In genomic region chr17:17509601-17510425, GRCh38 we compare ENCODE assay signal across 26 cellular contexts. TPM values are rescaled to one million over a fixed set of nuclear protein-coding genes. Genes with fewer than 3 reads are reported as not detected.
A peak's percentile ranks its signal among the peaks of the same experiment; 100 is the strongest.
DNase-seq lines count a peak whose midpoint lies in the region; ATAC-seq, FAIRE-seq and TF ChIP-seq lines count a peak whose summit lies in the region.
"Had no signal": no experiment of that assay in that cellular context is flagged by ENCODE, and none has a peak within 500 bp of the region (broad histone marks: within the 10 kb centered on the region; RNA-seq: fewer than 3 reads in every experiment).

No MANE protein-coding gene starts in this region.

- H3K27me3 ChIP-seq in BLaER1 treated with 17β-estradiol and CSF1 and Interleukin-3, amounts not matched to agents 10 nM and 100 nM: no peaks in the 10 kb centered on the region
- H3K27me3 ChIP-seq in HL-60 (ENCODE audit: insufficient read depth, poor library complexity, severe bottlenecking) (no peaks in the 10 kb centered on the region), K562 (ENCODE audit: control insufficient read depth in 2 of 2, insufficient read depth in 2 of 2, low read length in 2 of 2) (no peaks in the 10 kb centered on the region)
- H3K27me3 ChIP-seq: brain microvascular endothelial cell, left lung, ovary, sigmoid colon, tibial nerve had no signal

- no peaks in the 10 kb centered on the region for H3K36me3 ChIP-seq in BLaER1 treated with 17β-estradiol and CSF1 and Interleukin-3, amounts not matched to agents 10 nM and 100 nM
- no peaks in the 10 kb centered on the region for H3K36me3 ChIP-seq in K562 (ENCODE audit: control insufficient read depth, insufficient read depth, low read length)
- H3K36me3 ChIP-seq: brain microvascular endothelial cell, left lung, ovary, sigmoid colon had no signal

- H3K9me1 ChIP-seq in K562 (ENCODE audit: control insufficient read depth, insufficient read depth, low read length): peaks cover 7% of the 10 kb centered on the region

- H3K9ac ChIP-seq in BLaER1 treated with 17β-estradiol and CSF1 and Interleukin-3, amounts not matched to agents 10 nM and 100 nM: peak overlapping the region in 6 of 11 experiments; percentile 23 to 66 (median 53); a peak in 10 of 22 replicates
- peak overlapping the region in 1 of 2 experiments; percentile 65; a peak in 2 of 4 replicates for H3K9ac ChIP-seq in K562 (ENCODE audit: insufficient read depth in 1 of 2, low read depth in 2 of 2, low read length in 2 of 2)

- 60% methylated on average over 13 of the region's 21 CpGs for WGBS in K562 (ENCODE audit: insufficient coverage, low coverage, missing lambda C conversion rate)

- no peaks in the 10 kb centered on the region for H3K79me2 ChIP-seq in K562 (ENCODE audit: control insufficient read depth, insufficient read depth, low read length)

- peak overlapping the region; percentile 67 to 98 (median 92) for H3K4me2 ChIP-seq in BLaER1 treated with 17β-estradiol and CSF1 and Interleukin-3, amounts not matched to agents 10 nM and 100 nM
- peak overlapping the region; percentile 52 for H3K4me2 ChIP-seq in K562 (ENCODE audit: insufficient read depth, low read length)

- H3K27ac Mint-ChIP-seq in nephron progenitor cell: peak overlapping the region; percentile 71
- H3K27ac Mint-ChIP-seq: activated CD4-positive, alpha-beta memory T cell treated with anti-CD3 and anti-CD28 coated beads, Interleukin-2, amount 10 ng/mL, durations not matched to agents 7 days and 5 days; activated naive CD8-positive, alpha-beta T cell; activated T-cell treated with anti-CD3 and anti-CD28 coated beads, Interleukin-2, amount 50 U/mL, for 72 hours; CD4-positive, alpha-beta T cell had no signal

- H3K27me3 Mint-ChIP-seq in nephron progenitor cell (ENCODE audit: low read depth, poor library complexity): no peaks in the 10 kb centered on the region
- H3K27me3 Mint-ChIP-seq: activated CD4-positive, alpha-beta memory T cell treated with anti-CD3 and anti-CD28 coated beads, Interleukin-2, amount 10 ng/mL, durations not matched to agents 7 days and 5 days; activated naive CD8-positive, alpha-beta T cell; CD4-positive, alpha-beta T cell had no signal

- H3K4me1 ChIP-seq in BLaER1 treated with 17β-estradiol and CSF1 and Interleukin-3, amounts not matched to agents 10 nM and 100 nM: peaks cover 57 to 100% (median 100%) of the 10 kb centered on the region in 10 experiments
- H3K4me1 ChIP-seq in K562 (replicated peaks in 1 of 2; ENCODE audit: control insufficient read depth in 2 of 2, insufficient read depth in 2 of 2, low read length in 2 of 2): peaks cover 14 to 66% of the 10 kb centered on the region in 2 experiments; a peak in 4 of 5 replicates
- H3K4me1 ChIP-seq: left lung, sigmoid colon had no signal

- no peak overlapping the region; the same call in 1 of the 2 replicates for H2AFZ ChIP-seq in K562 (ENCODE audit: low read depth, low read length)

- POLR2A ChIA-PET in K562 (lab: Yijun Ruan, JAX): interaction anchor here (0.7 to 1.4 kb wide), 3 partner anchors 12 to 152 kb away, joined by 5 to 7 read pairs (median 5); no protein-coding TSS in a partner anchor

- H3K36me3 Mint-ChIP-seq in nephron progenitor cell (ENCODE audit: low read depth): no peaks in the 10 kb centered on the region
- H3K36me3 Mint-ChIP-seq: activated naive CD8-positive, alpha-beta T cell had no signal

- peak overlapping the region in 2 of 10 experiments; percentile 8 to 22; a peak in 3 of 20 replicates for H3K4me3 ChIP-seq in BLaER1 treated with 17β-estradiol and CSF1 and Interleukin-3, amounts not matched to agents 10 nM and 100 nM
- H3K4me3 ChIP-seq in HL-60 (replicated peaks; ENCODE audit: insufficient read depth, low read length) (no peak overlapping the region), K562 (no peak overlapping the region)
- H3K4me3 ChIP-seq: left lung, ovary, sigmoid colon, tibial nerve had no signal

- H3K27ac ChIP-seq in BLaER1 treated with 17β-estradiol and CSF1 and Interleukin-3, amounts not matched to agents 10 nM and 100 nM: peak overlapping the region in 9 of 11 experiments; percentile 37 to 84 (median 65); a peak in 17 of 22 replicates
- H3K27ac ChIP-seq in HL-60 (replicated peaks) (peak overlapping the region; percentile 38; the same call in 1 of the 2 replicates), K562 (ENCODE audit: extremely low read depth, low read depth, low read length) (no peak overlapping the region; the same call in 2 of the 3 replicates)
- H3K27ac ChIP-seq: brain microvascular endothelial cell, left lung, ovary, sigmoid colon, tibial nerve had no signal

- H3K4me1 Mint-ChIP-seq in nephron progenitor cell: peaks cover 20% of the 10 kb centered on the region

- no peaks in the 10 kb centered on the region for H3K9me3 Mint-ChIP-seq in nephron progenitor cell
- H3K9me3 Mint-ChIP-seq: activated CD4-positive, alpha-beta memory T cell treated with anti-CD3 and anti-CD28 coated beads, Interleukin-2, amount 10 ng/mL, durations not matched to agents 7 days and 5 days; activated T-cell treated with anti-CD3 and anti-CD28 coated beads, Interleukin-2, amount 50 U/mL, for 72 hours; CD4-positive, alpha-beta T cell had no signal

- CTCF ChIA-PET in K562 (lab: Yijun Ruan, JAX; ENCODE audit: low intra/inter-chr PET ratio): interaction anchor here (0.5 kb wide), 1 partner anchor 25 kb away, joined by 3 read pairs; no protein-coding TSS in a partner anchor

- no peak for TF ChIP-seq RAD21 in K562 (CRISPR knock-in tag; conservative IDR thresholded peaks at IDR 0.05 in 1 of 2, IDR thresholded peaks at IDR 0.05 in 1 of 2)

- H3K4me3 Mint-ChIP-seq in nephron progenitor cell: no peak overlapping the region
- H3K4me3 Mint-ChIP-seq: activated CD4-positive, alpha-beta memory T cell treated with anti-CD3 and anti-CD28 coated beads, Interleukin-2, amount 10 ng/mL, durations not matched to agents 7 days and 5 days; activated naive CD8-positive, alpha-beta T cell; CD4-positive, alpha-beta T cell had no signal

- TF ChIP-seq EP300 in K562 (IDR thresholded peaks at IDR 0.05; ENCODE audit: low read length): no peak

- in situ Hi-C loops in K562 (cut with MboI): loop anchor here (10.0 kb wide), 1 partner anchor 125 kb away; no protein-coding TSS in a partner anchor

- H4K20me1 ChIP-seq in BLaER1 treated with 17β-estradiol and CSF1 and Interleukin-3, amounts not matched to agents 10 nM and 100 nM: peaks cover 0 to 24% (median 0%) of the 10 kb centered on the region in 11 experiments; a peak in 4 of 22 replicates
- H4K20me1 ChIP-seq in K562 (replicated peaks; ENCODE audit: control insufficient read depth, insufficient read depth, low read length): no peaks in the 10 kb centered on the region

- no peak for TF ChIP-seq POLR2A in K562 (conservative IDR thresholded peaks at IDR 0.05)

- TF ChIP-seq CTCF in HL-60 (IDR thresholded peaks at IDR 0.05; ENCODE audit: insufficient read depth, low read length): no peak
- 0 out of 6 replicates have a peak, but pooled peaks of 1 of the 3 experiments have one; percentile 17 for TF ChIP-seq CTCF in K562 (IDR thresholded peaks at IDR 0.05 in 2 of 3, conservative IDR thresholded peaks at IDR 0.05 in 1 of 3; ENCODE audit: insufficient read depth in 2 of 3, low read depth in 1 of 3, low read length in 3 of 3)
- TF ChIP-seq CTCF in nephron progenitor cell (IDR thresholded peaks at IDR 0.05): no peak

- ATAC-seq in K562 (peak; percentile 68), GM21360 (IDR thresholded peaks at IDR 0.05; ENCODE audit: unreplicated experiment) (no peak), GM21390 (IDR thresholded peaks at IDR 0.05; ENCODE audit: unreplicated experiment) (no peak)
- ATAC-seq: left lung had no signal

- DNase-seq in HL-60 (ENCODE audit: low read depth in 1 of 2, low spot score in 1 of 2) (no peak), K562 (ENCODE audit: extremely low read depth in 1 of 4, low spot score in 3 of 4) (peak; percentile 36 to 50 (median 43)), nephron progenitor cell (no peak), NAMALWA (ENCODE audit: low spot score) (no peak), NCI-H82 treated with DMSO at 0.1 percent for 48 hours (lab: John Stamatoyannopoulos, UW; ENCODE audit: unreplicated experiment) (no peak)
- DNase-seq: activated CD4-positive, alpha-beta memory T cell treated with anti-CD3 and anti-CD28 coated beads, Interleukin-2, amount 10 ng/mL, durations not matched to agents 7 days and 5 days; activated CD4-positive, CD25-positive, alpha-beta regulatory T cell; activated T-cell treated with anti-CD3 and anti-CD28 coated beads, Interleukin-2, amount 50 U/mL, for 72 hours; brain microvascular endothelial cell; CD4-positive, alpha-beta T cell; cortex of kidney; head of caudate nucleus; NCI-H1092; NCI-H2029 treated with DMSO at 0.1 percent for 48 hours; sigmoid colon; stimulated activated naive CD4-positive, alpha-beta T cell treated with Interleukin-2 at 50 U/mL for 16 hours; T-helper 9 cell had no signal

- intact Hi-C loops in K562 (cut with micrococcal nuclease): no loop called here

- no peaks in the 10 kb centered on the region for H3K9me3 ChIP-seq in BLaER1 treated with 17β-estradiol and CSF1 and Interleukin-3, amounts not matched to agents 10 nM and 100 nM (replicated peaks in 1 of 11)
- H3K9me3 ChIP-seq in K562 (replicated peaks; ENCODE audit: control insufficient read depth, insufficient read depth, low read depth, low read length): no peaks in the 10 kb centered on the region
- H3K9me3 ChIP-seq: left lung, ovary, sigmoid colon, tibial nerve had no signal

- BruUV-seq in K562 (replicated peaks; lab: Mats Ljungman, UMichigan): no TSS peak

- no peak for FAIRE-seq in K562 (lab: Jason Lieb, UNC)
- FAIRE-seq: G401.6, RCC 7860 had no signal

RNA-seq across cellular contexts. Expression of gene RASD1, which starts 13.6 kb away (rescaled TPM):
- total RNA-seq in K562 (2011; cell fraction: chromatin; rRNA removed; ENCODE audit: low replicate concordance): not detected in 2 replicates
- total RNA-seq in K562 (2011; cell fraction: nucleolus; rRNA removed): 0.17 and 0.26 TPM in 2 replicates
- total RNA-seq in K562 (2011; cell fraction: nucleoplasm; rRNA removed): 0.29 TPM in 1 of 2 replicates, not detected in the other
- total RNA-seq in K562 (2014; rRNA removed) (0.08 TPM in 1 of 2 replicates, not detected in the other), K562 (2014; rRNA removed; fragmentation: Illumina TruSeq; extraction: Trizol) (not detected in 2 replicates), K562 (2015; rRNA removed; fragmentation: Illumina TruSeq; extraction: Trizol) (not detected in 2 replicates), K562 (2021) (0.11 and 0.16 TPM in 2 replicates)
- polyA plus RNA-seq in K562 (2011; rRNA removed) (not detected in 2 replicates), K562 (2014; fragmentation: Illumina TruSeq; extraction: Trizol) (not detected in 2 replicates), K562 (2014; fragmentation: Nextera tagmentation; extraction: Ambion mirVana) (not detected), K562 (2014; rRNA removed) (not detected in 2 replicates)
- polyA plus RNA-seq in K562 (2011; cell fraction: cytosol; rRNA removed): 0.04 and 0.10 TPM in 2 replicates
- polyA plus RNA-seq in K562 (2011; cell fraction: nucleus; rRNA removed): 0.11 and 0.21 TPM in 2 replicates
- polyA plus RNA-seq in K562 (2012): not detected in 2 replicates
- polyA minus RNA-seq in K562 (2011; rRNA and poly(A)+ RNA removed): not detected in 2 replicates
- polyA minus RNA-seq in K562 (2011; cell fraction: cytosol; rRNA and poly(A)+ RNA removed): not detected in 2 replicates
- polyA minus RNA-seq in K562 (2011; cell fraction: nucleus; rRNA and poly(A)+ RNA removed): 0.27 and 0.56 TPM in 2 replicates

RNA-seq across cellular contexts. Expression of gene MED9, which starts 33.0 kb away (rescaled TPM):
- 33.8 and 39.7 TPM in 2 replicates for total RNA-seq in K562 (2011; cell fraction: chromatin; rRNA removed; ENCODE audit: low replicate concordance)
- 29.3 and 37.5 TPM in 2 replicates for total RNA-seq in K562 (2011; cell fraction: nucleolus; rRNA removed)
- 33.7 and 41.4 TPM in 2 replicates for total RNA-seq in K562 (2011; cell fraction: nucleoplasm; rRNA removed)
- total RNA-seq in K562 (2014; rRNA removed) (13.4 and 19.0 TPM in 2 replicates), K562 (2014; rRNA removed; fragmentation: Illumina TruSeq; extraction: Trizol) (11.8 and 12.3 TPM in 2 replicates), K562 (2015; rRNA removed; fragmentation: Illumina TruSeq; extraction: Trizol) (11.7 and 12.7 TPM in 2 replicates), K562 (2021) (15.3 and 15.5 TPM in 2 replicates)
- polyA plus RNA-seq in K562 (2011; rRNA removed) (12.7 and 13.3 TPM in 2 replicates), K562 (2014; fragmentation: Illumina TruSeq; extraction: Trizol) (11.9 and 14.2 TPM in 2 replicates), K562 (2014; fragmentation: Nextera tagmentation; extraction: Ambion mirVana) (1 to 10 TPM; 2.2 to 2.4 TPM), K562 (2014; rRNA removed) (15.8 and 16.1 TPM in 2 replicates)
- polyA plus RNA-seq in K562 (2011; cell fraction: cytosol; rRNA removed): 15.8 and 18.2 TPM in 2 replicates
- 15.7 and 16.3 TPM in 2 replicates for polyA plus RNA-seq in K562 (2011; cell fraction: nucleus; rRNA removed)
- 9.7 and 10.4 TPM in 2 replicates for polyA plus RNA-seq in K562 (2012)
- 12.5 and 13.2 TPM in 2 replicates for polyA minus RNA-seq in K562 (2011; rRNA and poly(A)+ RNA removed)
- polyA minus RNA-seq in K562 (2011; cell fraction: cytosol; rRNA and poly(A)+ RNA removed): 8.5 and 9.4 TPM in 2 replicates
- polyA minus RNA-seq in K562 (2011; cell fraction: nucleus; rRNA and poly(A)+ RNA removed): 18.0 and 18.4 TPM in 2 replicates

Comparison
In these comparisons a context has a peak if more than half of its experiments do, and no peak if none do; other contexts are left out.
1. DNase-seq: peak in K562 (4 of 4); none in HL-60 (0 of 2), nephron progenitor cell (single experiment), NAMALWA (single experiment) and NCI-H82 treated with DMSO at 0.1 percent for 48 hours (single experiment).